Comparison of ENCODE assay signal across 8 cellular contexts in genomic region chr10:44960098-44960480, GRCh38. TPM values are rescaled to one million over a fixed set of nuclear protein-coding genes. Genes with fewer than 3 reads are reported as not detected.
DNase-seq lines count a peak whose midpoint lies in the region; ATAC-seq, FAIRE-seq and TF ChIP-seq lines count a peak whose summit lies in the region.

No MANE protein-coding gene starts in this region.

- intact Hi-C loops in A673 (cut with micrococcal nuclease; ENCODE audit: unreplicated experiment) = no loop called here

- TF ChIP-seq CTCF in A673 (conservative IDR thresholded peaks at IDR 0.05; ENCODE audit: low read depth, low read length) (no peak), cardiac fibroblast (IDR thresholded peaks at IDR 0.05; ENCODE audit: low read depth, low read length) (no peak), D721Med (IDR thresholded peaks at IDR 0.05; ENCODE audit: insufficient read depth, missing control alignments) (no peak)

- no peaks in the 10 kb centered on the region for H3K9me3 ChIP-seq in A673 (ENCODE audit: low read depth, low read length, poor library complexity, severe bottlenecking)

- H3K4me3 ChIP-seq in A673 (ENCODE audit: low read depth, low read length, poor library complexity, severe bottlenecking) = peak overlapping the region; percentile 78
- peak overlapping the region; percentile 55 to 83 for H3K4me3 ChIP-seq in cardiac fibroblast (replicated peaks in 1 of 2; ENCODE audit: low read depth in 2 of 2, low read length in 2 of 2)

- no peak overlapping the region for H3K27ac Mint-ChIP-seq in IgD-negative memory B cell

- no peak for ATAC-seq in HG03045 (IDR thresholded peaks at IDR 0.05; ENCODE audit: unreplicated experiment)

- POLR2A ChIA-PET in A673 (lab: Charles Lee; ENCODE audit: low non-redundant PET) = no interaction called here

- no peak for FAIRE-seq in D721Med (lab: Jason Lieb, UNC)

- peaks cover 29 to 43% (median 35%) of the 10 kb centered on the region in 3 donors for H3K4me1 Mint-ChIP-seq in IgD-negative memory B cell

- H3K27me3 Mint-ChIP-seq in IgD-negative memory B cell = no peaks in the 10 kb centered on the region

- H3K36me3 ChIP-seq in A673 (ENCODE audit: insufficient read depth, low read length, poor library complexity, severe bottlenecking) = no peaks in the 10 kb centered on the region

- no peaks in the 10 kb centered on the region for H3K27me3 ChIP-seq in A673 (replicated peaks; ENCODE audit: insufficient read depth, low read depth, low read length, poor library complexity)

- no peaks in the 10 kb centered on the region for H3K9me3 Mint-ChIP-seq in IgD-negative memory B cell

- H3K4me3 Mint-ChIP-seq in IgD-negative memory B cell = peak overlapping the region; percentile 87 to 97 (median 93)

- no TSS peak for BruUV-seq in A673 (replicated peaks; lab: Mats Ljungman, UMichigan)

- H3K27ac ChIP-seq in A673 (ENCODE audit: low read depth, low read length, poor library complexity, severe bottlenecking) = no peak overlapping the region

- DNase-seq in A673 (ENCODE audit: low spot score) (no peak), cardiac fibroblast (ENCODE audit: low read depth in 2 of 2) (no peak), mucosa of gallbladder (ENCODE audit: low spot score) (peak; percentile 10), D721Med (ENCODE audit: insufficient read length, low spot score) (no peak), DMS153 treated with DMSO at 0.1 percent for 48 hours (lab: John Stamatoyannopoulos, UW; ENCODE audit: unreplicated experiment) (no peak), NCI-H82 (lab: John Stamatoyannopoulos, UW) (no peak)

- CTCF ChIA-PET in A673 (lab: Charles Lee) = no interaction called here

- peaks cover 4% of the 10 kb centered on the region for H3K36me3 Mint-ChIP-seq in IgD-negative memory B cell

- H3K4me1 ChIP-seq in A673 (ENCODE audit: insufficient read depth, low read length, poor library complexity, severe bottlenecking) = peaks cover 13% of the 10 kb centered on the region

RNA-seq across cellular contexts. Expression of gene RASSF4, which starts 0.5 kb away (rescaled TPM):
- total RNA-seq in A673 (2021) = 0.71 and 1.6 TPM in 2 replicates
- polyA plus RNA-seq in IgD-negative memory B cell = 0.69 TPM
- total RNA-seq in mucosa of gallbladder = 41.9 TPM

RNA-seq across cellular contexts. Expression of gene DEPP1, which starts 18.5 kb away (rescaled TPM):
- total RNA-seq in A673 (2021) (0.54 and 1.1 TPM in 2 replicates), mucosa of gallbladder (45.8 TPM)
- not detected for polyA plus RNA-seq in IgD-negative memory B cell

RNA-seq across cellular contexts. Expression of gene ZNF22, which starts 40.6 kb away (rescaled TPM):
- total RNA-seq in A673 (2021) = 41.8 and 42.1 TPM in 2 replicates
- 42.9 TPM for polyA plus RNA-seq in IgD-negative memory B cell
- total RNA-seq in mucosa of gallbladder = 16.5 TPM

RNA-seq across cellular contexts. Expression of gene TMEM72, which starts 49.0 kb away (rescaled TPM):
- total RNA-seq in A673 (2021) (0.80 and 1.4 TPM in 2 replicates), mucosa of gallbladder (not detected)
- not detected for polyA plus RNA-seq in IgD-negative memory B cell

Comparison
In these comparisons a context has a peak if more than half of its experiments do, and no peak if none do; other contexts are left out.
1. RNA of gene RASSF4, which starts 0.5 kb away (total RNA-seq): 41.9 TPM in mucosa of gallbladder (single experiment); 0.71 to 1.6 TPM in A673; every median in the first group is over 10 times any median in the second.
2. RNA of gene DEPP1, which starts 18.5 kb away (total RNA-seq): 45.8 TPM in mucosa of gallbladder (single experiment); 0.54 to 1.1 TPM in A673; every median in the first group is over 10 times any median in the second.